26 cellular contexts compared by ENCODE assay signal in genomic region chr18:3427944-3428343, GRCh38.
"Had no signal": no experiment of that assay in that cellular context is flagged by ENCODE, and none has a peak within 500 bp of the region (broad histone marks: within the 10 kb centered on the region; RNA-seq: fewer than 3 reads in every experiment).

No MANE protein-coding gene starts in this region.

- H3K79me2 ChIP-seq: hepatocyte had no signal

- H3K36me3 ChIP-seq: colonic mucosa, esophagus muscularis mucosa, gastroesophageal sphincter, heart left ventricle, left lung, pancreas, right lobe of liver, suprapubic skin, transverse colon, upper lobe of right lung, vagina had no signal

- H3K4me1 ChIP-seq: esophagus muscularis mucosa, foreskin keratinocyte, gastroesophageal sphincter, heart left ventricle, pancreas, right lobe of liver, suprapubic skin, upper lobe of right lung, vagina had no signal

- H2AFZ ChIP-seq: hepatocyte had no signal

- DNase-seq: colonic mucosa; effector memory CD4-positive, alpha-beta T cell; foreskin keratinocyte; heart left ventricle; kidney; left lung; mesenchymal stem cell; midbrain; naive thymus-derived CD4-positive, alpha-beta T cell; occipital lobe; pancreas; right lobe of liver; small intestine; stimulated activated CD4-positive, alpha-beta T cell treated with anti-CD3 and anti-CD28 coated beads, Interleukin-12 subunit alpha, Interleukin-12 subunit beta, amount 100 ng/mL, for 4 hours; stimulated activated CD4-positive, alpha-beta T cell treated with anti-CD3 and anti-CD28 coated beads, Interleukin-1b, Interleukin-23, amount 100 ng/mL, for 48 hours; stimulated activated CD4-positive, alpha-beta T cell treated with anti-CD3 and anti-CD28 coated beads, Interleukin-4, amount 100 ng/mL, for 1 hour; stimulated activated CD8-positive, alpha-beta memory T cell treated with anti-CD3 and anti-CD28 coated beads, Interleukin-4, amount 100 ng/mL, for 48 hours; stimulated activated naive CD4-positive, alpha-beta T cell; stimulated activated naive CD8-positive, alpha-beta T cell treated with anti-CD3 and anti-CD28 coated beads, Interleukin-15, amount 100 ng/mL, for 72 hours; transverse colon had no signal

- H3K27ac ChIP-seq: colonic mucosa, esophagus muscularis mucosa, foreskin keratinocyte, gastroesophageal sphincter, heart left ventricle, hepatocyte, left lung, pancreas, right lobe of liver, suprapubic skin, transverse colon, upper lobe of right lung, vagina had no signal

- H3K4me3 ChIP-seq: colonic mucosa, esophagus muscularis mucosa, gastroesophageal sphincter, heart left ventricle, hepatocyte, left lung, pancreas, right lobe of liver, suprapubic skin, transverse colon, upper lobe of right lung, vagina had no signal

- H3K4me2 ChIP-seq: hepatocyte had no signal

- H3K27me3 ChIP-seq: colonic mucosa, esophagus muscularis mucosa, foreskin keratinocyte, gastroesophageal sphincter, heart left ventricle, hepatocyte, left lung, pancreas, right lobe of liver, suprapubic skin, transverse colon, upper lobe of right lung, vagina had no signal

- H3K9me3 ChIP-seq: colonic mucosa, esophagus muscularis mucosa, gastroesophageal sphincter, heart left ventricle, left lung, pancreas, right lobe of liver, suprapubic skin, transverse colon, upper lobe of right lung, vagina had no signal
